ENCODE assay signal across 17 cellular contexts in genomic region chr3:197586181-197586580, GRCh38.
"Had no signal": no experiment of that assay in that cellular context is flagged by ENCODE, and none has a peak within 500 bp of the region (broad histone marks: within the 10 kb centered on the region; RNA-seq: fewer than 3 reads in every experiment).

No MANE protein-coding gene starts in this region.

- H3K27ac Mint-ChIP-seq: dendritic cell treated with granulocyte-macrophage colony-stimulating factor and Interleukin-4, amounts not matched to agents 40 ng/mL and 50 ng/mL, for 4 days; effector memory CD8-positive, alpha-beta T cell; naive thymus-derived CD8-positive, alpha-beta T cell; stimulated activated naive B cell treated with anti-CD40 and anti-IgM and Interleukin-4, amounts not matched to agents 10 μg/mL and 1 μg/mL and 100 μg/mL, for 72 hours; stimulated activated naive CD8-positive, alpha-beta T cell treated with anti-CD3 and anti-CD28 coated beads, Interleukin-15, amount 100 ng/mL, for 72 hours had no signal

- H3K4me3 Mint-ChIP-seq: dendritic cell treated with granulocyte-macrophage colony-stimulating factor and Interleukin-4, amounts not matched to agents 40 ng/mL and 50 ng/mL, for 4 days; effector memory CD8-positive, alpha-beta T cell; naive thymus-derived CD8-positive, alpha-beta T cell; stimulated activated naive B cell treated with anti-CD40 and anti-IgM and Interleukin-4, amounts not matched to agents 10 μg/mL and 1 μg/mL and 100 μg/mL, for 72 hours; stimulated activated naive CD8-positive, alpha-beta T cell treated with anti-CD3 and anti-CD28 coated beads, Interleukin-15, amount 100 ng/mL, for 72 hours had no signal

- H3K36me3 Mint-ChIP-seq: stimulated activated naive B cell treated with anti-CD40 and anti-IgM and Interleukin-4, amounts not matched to agents 10 μg/mL and 1 μg/mL and 100 μg/mL, for 72 hours had no signal

- DNase-seq: effector memory CD8-positive, alpha-beta T cell; esophagus squamous epithelium; foreskin fibroblast; heart left ventricle; hypothalamus; kidney glomerular epithelial cell; mesendoderm; naive thymus-derived CD8-positive, alpha-beta T cell; psoas muscle; retina; right lobe of liver; stimulated activated CD4-positive, alpha-beta T cell treated with anti-CD3 and anti-CD28 coated beads, Interleukin-2, amount 100 ng/mL, for 24 hours; stimulated activated CD4-positive, alpha-beta T cell treated with anti-CD3 and anti-CD28 coated beads, Interleukin-4, amount 100 ng/mL, for 4 hours; stimulated activated naive B cell treated with anti-CD40 and anti-IgM and Interleukin-4, amounts not matched to agents 10 μg/mL and 1 μg/mL and 100 μg/mL, for 72 hours; stimulated activated naive CD8-positive, alpha-beta T cell treated with anti-CD3 and anti-CD28 coated beads, Interleukin-15, amount 100 ng/mL, for 72 hours; testis had no signal

- H3K9me3 Mint-ChIP-seq: dendritic cell treated with granulocyte-macrophage colony-stimulating factor and Interleukin-4, amounts not matched to agents 40 ng/mL and 50 ng/mL, for 4 days; effector memory CD8-positive, alpha-beta T cell; naive thymus-derived CD8-positive, alpha-beta T cell; stimulated activated naive B cell treated with anti-CD40 and anti-IgM and Interleukin-4, amounts not matched to agents 10 μg/mL and 1 μg/mL and 100 μg/mL, for 72 hours; stimulated activated naive CD8-positive, alpha-beta T cell treated with anti-CD3 and anti-CD28 coated beads, Interleukin-15, amount 100 ng/mL, for 72 hours had no signal

- H3K4me1 Mint-ChIP-seq: naive thymus-derived CD8-positive, alpha-beta T cell; stimulated activated naive B cell treated with anti-CD40 and anti-IgM and Interleukin-4, amounts not matched to agents 10 μg/mL and 1 μg/mL and 100 μg/mL, for 72 hours had no signal

- H3K27me3 Mint-ChIP-seq: stimulated activated naive CD8-positive, alpha-beta T cell treated with anti-CD3 and anti-CD28 coated beads, Interleukin-15, amount 100 ng/mL, for 72 hours had no signal

- ATAC-seq: effector memory CD8-positive, alpha-beta T cell; heart left ventricle; naive thymus-derived CD8-positive, alpha-beta T cell; psoas muscle; stimulated activated naive B cell treated with anti-CD40 and anti-IgM and Interleukin-4, amounts not matched to agents 10 μg/mL and 1 μg/mL and 100 μg/mL, for 72 hours; stimulated activated naive CD8-positive, alpha-beta T cell treated with anti-CD3 and anti-CD28 coated beads, Interleukin-15, amount 100 ng/mL, for 72 hours had no signal
